In the genomic region with DNA sequence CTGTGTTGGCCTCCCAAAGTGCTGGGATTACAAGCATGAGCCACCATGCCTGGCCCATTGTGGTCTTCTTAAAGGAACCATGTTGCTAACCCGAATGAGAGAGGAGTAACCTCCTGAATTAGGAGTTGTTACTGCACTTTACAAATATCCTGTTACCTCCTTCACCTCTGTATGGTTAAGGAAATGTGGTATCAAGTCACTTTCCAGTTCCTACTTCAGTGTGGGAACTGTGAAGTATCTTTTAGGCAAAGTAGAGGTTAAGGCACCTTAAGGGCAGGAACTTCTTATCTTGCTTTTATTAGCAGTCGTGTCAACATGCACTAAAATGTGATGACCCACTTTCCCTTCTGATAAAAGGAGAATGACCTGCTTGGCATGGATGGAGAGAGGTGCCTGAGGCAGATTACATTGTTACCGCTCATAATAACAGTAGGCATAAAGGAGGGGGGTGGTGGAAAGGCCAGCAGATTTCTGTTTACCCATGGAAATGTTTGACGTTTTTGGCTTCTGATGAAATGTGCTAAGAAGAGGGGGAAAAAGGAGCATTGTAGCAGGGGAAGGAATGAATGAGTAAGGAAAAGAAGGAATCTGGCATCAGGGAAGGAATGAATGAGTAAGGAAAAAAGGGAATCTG, we compare ENCODE assay signal across 15 cellular contexts. TPM values are rescaled to one million over a fixed set of nuclear protein-coding genes. Genes with fewer than 3 reads are reported as not detected.
DNase-seq lines count a peak whose midpoint lies in the region; ATAC-seq, FAIRE-seq and TF ChIP-seq lines count a peak whose summit lies in the region.
"Had no signal": no experiment of that assay in that cellular context is flagged by ENCODE, and none has a peak within 500 bp of the region (broad histone marks: within the 10 kb centered on the region; RNA-seq: fewer than 3 reads in every experiment).

No MANE protein-coding gene starts in this region.

- peaks cover 4% of the 10 kb centered on the region; the same call in 1 of the 3 replicates for H3K4me1 Mint-ChIP-seq in GM23338

- H4K20me1 ChIP-seq in GM23338 (replicated peaks; ENCODE audit: insufficient read depth): peaks cover 15% of the 10 kb centered on the region

- H3F3A ChIP-seq in GM23338 (replicated peaks; ENCODE audit: low read depth): no peaks in the 10 kb centered on the region

- POLR2A ChIA-PET in A549 (lab: Yijun Ruan, JAX): no interaction called here

- no peak; a peak in 2 of 5 replicates for TF ChIP-seq RAD21 in A549 (conservative IDR thresholded peaks at IDR 0.05 in 1 of 2, IDR thresholded peaks at IDR 0.05 in 1 of 2)

- H3K36me3 ChIP-seq in GM23338 (ENCODE audit: insufficient read depth): no peaks in the 10 kb centered on the region
- H3K36me3 ChIP-seq: esophagus muscularis mucosa, uterus had no signal

- H3K4me2 ChIP-seq in A549 (peak overlapping the region; percentile 63), GM23338 (no peak overlapping the region)

- DNase-seq in A549 (ENCODE audit: low read depth in 1 of 2, low spot score in 1 of 2) (peak; percentile 27 to 93), GM23338 (ENCODE audit: low spot score) (no peak), amniotic stem cell (lab: John Stamatoyannopoulos, UW) (peak; percentile 19), kidney tubule cell (ENCODE audit: low spot score) (peak; percentile 10), HuH-7 (ENCODE audit: low spot score) (no peak)
- no peak for DNase-seq in activated CD8-positive, alpha-beta memory T cell treated with anti-CD3 and anti-CD28 coated beads for 24 hours
- DNase-seq: DMS79 treated with DMSO at 0.1 percent for 48 hours, NCI-H2081, uterus had no signal

- TF ChIP-seq CTCF in A549 (IDR thresholded peaks at IDR 0.05) (no peak), GM23338 (conservative IDR thresholded peaks at IDR 0.05; ENCODE audit: low read depth in 2 of 2) (no peak)

- H3K27ac ChIP-seq in A549 (peak overlapping the region; percentile 75 to 80), GM23338 (ENCODE audit: low read depth) (no peak overlapping the region)
- H3K27ac ChIP-seq: esophagus muscularis mucosa, uterus had no signal

- H3K36me3 Mint-ChIP-seq in GM23338 (ENCODE audit: low read depth): no peaks in the 10 kb centered on the region

- peaks cover 54% of the 10 kb centered on the region for H3K79me2 ChIP-seq in GM23338 (replicated peaks; ENCODE audit: insufficient read depth)

- no peak overlapping the region for H2AFZ ChIP-seq in GM23338

- peaks cover 3% of the 10 kb centered on the region for H3K27me3 Mint-ChIP-seq in GM23338 (ENCODE audit: insufficient read depth, low read depth, poor library complexity)
- H3K27me3 Mint-ChIP-seq: activated naive CD8-positive, alpha-beta T cell; progenitor cell of endocrine pancreas had no signal

- H3K9me3 ChIP-seq in A549: no peaks in the 10 kb centered on the region
- H3K9me3 ChIP-seq: esophagus muscularis mucosa, uterus had no signal

- FAIRE-seq in A549 (lab: Jason Lieb, UNC): peak; percentile 88
- FAIRE-seq: K562 had no signal

- no peak for TF ChIP-seq POLR2A in A549 (IDR thresholded peaks at IDR 0.05; ENCODE audit: low read length)

- H3K9me2 ChIP-seq in GM23338 (ENCODE audit: insufficient read depth): no peaks in the 10 kb centered on the region

- 8% methylated on average over 4 of the region's 4 CpGs for WGBS in A549 (ENCODE audit: missing lambda C conversion rate)

- CTCF ChIA-PET in A549 (lab: Yijun Ruan, JAX): interaction anchor here (0.6 to 1.3 kb wide), 4 partner anchors 11 to 1199 kb away, joined by 3 to 5 read pairs (median 4); no protein-coding TSS in a partner anchor

- no peaks in the 10 kb centered on the region for H3K27me3 ChIP-seq in GM23338 (ENCODE audit: insufficient read depth)
- H3K27me3 ChIP-seq: esophagus muscularis mucosa, uterus had no signal

- H3K4me3 Mint-ChIP-seq in GM23338: no peak overlapping the region
- H3K4me3 Mint-ChIP-seq: activated naive CD8-positive, alpha-beta T cell had no signal

- H3K27ac Mint-ChIP-seq in GM23338: peak overlapping the region; percentile 1; the same call in 1 of the 2 replicates
- H3K27ac Mint-ChIP-seq: activated naive CD8-positive, alpha-beta T cell; progenitor cell of endocrine pancreas had no signal

- H3K4me1 ChIP-seq in A549 (peaks cover 36% of the 10 kb centered on the region), GM23338 (ENCODE audit: insufficient read depth) (no peaks in the 10 kb centered on the region)

- TF ChIP-seq EP300 in A549 (IDR thresholded peaks at IDR 0.05): peak; percentile 84 to 89; a peak in 4 of 5 replicates

- H3K9me3 Mint-ChIP-seq in GM23338: no peaks in the 10 kb centered on the region

- ATAC-seq in A549 (peak; percentile 93 to 96), GM23338 (no peak), HG02973 (IDR thresholded peaks at IDR 0.05; ENCODE audit: unreplicated experiment) (no peak), GM18873 (IDR thresholded peaks at IDR 0.05; ENCODE audit: low FRiP score, unreplicated experiment) (no peak)
- ATAC-seq: K562 had no signal

- H3K4me3 ChIP-seq in A549 (no peak overlapping the region), GM23338 (no peak overlapping the region)
- H3K4me3 ChIP-seq: esophagus muscularis mucosa, K562, uterus had no signal

TF ChIP-seq in A549, 52 proteins besides CTCF, POLR2A, EP300 and RAD21 (continues in another document):
- TF ChIP-seq MAX (IDR thresholded peaks at IDR 0.05) (peak; percentile 49; the same call in 1 of the 2 replicates), JUNB (IDR thresholded peaks at IDR 0.05) (peak; percentile 78), SMC3 (IDR thresholded peaks at IDR 0.05) (peak; percentile 39; the same call in 2 of the 3 replicates), NFE2L2 (conservative IDR thresholded peaks at IDR 0.05; ENCODE audit: low read length) (no peak), MAFK (IDR thresholded peaks at IDR 0.05; ENCODE audit: partially characterized antibody) (peak; percentile 71), HEYL (CRISPR knock-in tag; IDR thresholded peaks at IDR 0.05) (no peak), RFX5 (IDR thresholded peaks at IDR 0.05) (no peak), MAZ (IDR thresholded peaks at IDR 0.05; ENCODE audit: borderline replicate concordance, low read depth, low read length) (no peak), EHMT2 (IDR thresholded peaks at IDR 0.05; ENCODE audit: low read depth) (no peak)
- TF ChIP-seq, protein P1, sequence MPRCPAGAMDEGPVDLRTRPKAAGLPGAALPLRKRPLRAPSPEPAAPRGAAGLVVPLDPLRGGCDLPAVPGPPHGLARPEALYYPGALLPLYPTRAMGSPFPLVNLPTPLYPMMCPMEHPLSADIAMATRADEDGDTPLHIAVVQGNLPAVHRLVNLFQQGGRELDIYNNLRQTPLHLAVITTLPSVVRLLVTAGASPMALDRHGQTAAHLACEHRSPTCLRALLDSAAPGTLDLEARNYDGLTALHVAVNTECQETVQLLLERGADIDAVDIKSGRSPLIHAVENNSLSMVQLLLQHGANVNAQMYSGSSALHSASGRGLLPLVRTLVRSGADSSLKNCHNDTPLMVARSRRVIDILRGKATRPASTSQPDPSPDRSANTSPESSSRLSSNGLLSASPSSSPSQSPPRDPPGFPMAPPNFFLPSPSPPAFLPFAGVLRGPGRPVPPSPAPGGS (IDR thresholded peaks at IDR 0.05): peak; percentile 85; the same call in 1 of the 3 replicates

TF ChIP-seq in GM23338, 12 proteins besides CTCF, POLR2A, EP300 and RAD21 (continues in another document):
- TF ChIP-seq ZNF331 (CRISPR knock-in tag; IDR thresholded peaks at IDR 0.05; ENCODE audit: low read depth): no peak
- TF ChIP-seq CREB1 (CRISPR knock-in tag; IDR thresholded peaks at IDR 0.05; ENCODE audit: low read depth): no peak

RNA-seq across cellular contexts. Expression of gene FTO, which starts 28.5 kb away (rescaled TPM):
- polyA plus RNA-seq in A549 (2011; rRNA removed): 101 and 103 TPM in 2 replicates
- 30.9 and 31.3 TPM in 2 replicates for polyA plus RNA-seq in A549 (2012; cell fraction: cytosol; rRNA removed)
- 14.2 and 21.5 TPM in 2 replicates for polyA plus RNA-seq in A549 (2012; cell fraction: nucleus; rRNA removed)
- polyA plus RNA-seq in A549 (2017; fragmentation: RNase III; extraction: RNeasy Plus Mini Kit Qiagen cat#74134 plus additional on column Dnase treatment): 42.8 to 48.7 TPM (median 45.6 TPM) in 3 replicates
- 109 and 116 TPM in 2 replicates for polyA minus RNA-seq in A549 (2011; rRNA and poly(A)+ RNA removed)
- total RNA-seq in GM23338 (2014; rRNA removed; shearing (Covaris generic)): 69.6 and 74.3 TPM in 2 replicates
- 13.1 and 17.7 TPM in 2 replicates for polyA plus RNA-seq in GM23338 (2016; fragmentation: Nextera tagmentation; extraction: Ambion mirVana)

RNA-seq across cellular contexts. Expression of gene RPGRIP1L, which starts 28.8 kb away (rescaled TPM):
- polyA plus RNA-seq in A549 (2011; rRNA removed): 15.9 and 19.6 TPM in 2 replicates
- polyA plus RNA-seq in A549 (2012; cell fraction: cytosol; rRNA removed): 7.7 and 9.1 TPM in 2 replicates
- 3.6 and 4.8 TPM in 2 replicates for polyA plus RNA-seq in A549 (2012; cell fraction: nucleus; rRNA removed)
- 13.0 to 14.5 TPM (median 14.3 TPM) in 3 replicates for polyA plus RNA-seq in A549 (2017; fragmentation: RNase III; extraction: RNeasy Plus Mini Kit Qiagen cat#74134 plus additional on column Dnase treatment)
- polyA minus RNA-seq in A549 (2011; rRNA and poly(A)+ RNA removed): 9.3 and 9.4 TPM in 2 replicates
- total RNA-seq in GM23338 (2014; rRNA removed; shearing (Covaris generic)): 10.3 and 11.4 TPM in 2 replicates
- 19.9 and 21.3 TPM in 2 replicates for polyA plus RNA-seq in GM23338 (2016; fragmentation: Nextera tagmentation; extraction: Ambion mirVana)

Comparison
In these comparisons a context has a peak if more than half of its experiments do, and no peak if none do; other contexts are left out.
1. ATAC-seq: peak in A549 (2 of 2); none in GM23338 (single experiment), HG02973 (single experiment) and GM18873 (single experiment).
2. DNase-seq: peak in A549 (2 of 2), amniotic stem cell (single experiment) and kidney tubule cell (single experiment); none in GM23338 (single experiment), activated CD8-positive, alpha-beta memory T cell treated with anti-CD3 and anti-CD28 coated beads for 24 hours (single experiment) and HuH-7 (single experiment).